In the genomic region with DNA sequence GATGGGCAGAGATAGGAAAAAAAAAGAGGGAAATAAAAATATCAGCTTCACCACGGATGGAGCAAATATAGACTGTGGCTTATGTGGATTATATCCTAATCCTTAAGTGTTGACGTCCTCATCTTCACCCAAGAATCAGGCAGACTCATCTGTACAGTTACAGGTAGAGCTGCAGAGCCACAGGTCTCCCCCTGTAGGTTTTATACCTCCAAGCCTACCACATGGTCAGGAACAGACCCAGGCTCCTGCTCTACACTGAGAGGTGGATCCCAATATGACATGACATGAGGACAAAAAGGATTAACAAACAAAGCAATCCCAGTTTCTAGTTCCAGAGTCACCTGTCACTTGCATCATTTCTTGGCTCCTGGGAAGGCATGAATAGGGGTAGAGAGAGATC, we compare ENCODE assay signal across 21 cellular contexts.
"Had no signal": no experiment of that assay in that cellular context is flagged by ENCODE, and none has a peak within 500 bp of the region (broad histone marks: within the 10 kb centered on the region; RNA-seq: fewer than 3 reads in every experiment).

No MANE protein-coding gene starts in this region.

- H3K9me3 Mint-ChIP-seq: activated CD4-positive, alpha-beta memory T cell treated with anti-CD3 and anti-CD28 coated beads for 36 hours; activated naive CD8-positive, alpha-beta T cell treated with anti-CD3 and anti-CD28 coated beads, Interleukin-2, amount 50 U/mL, for 24 hours; activated T-cell treated with anti-CD3 and anti-CD28 coated beads, Interleukin-2, amount 50 U/mL, for 72 hours; naive B cell; stimulated activated naive B cell treated with anti-CD40 and anti-IgM and Interleukin-4, amounts not matched to agents 10 μg/mL and 1 μg/mL and 100 μg/mL, for 72 hours had no signal

- H3K4me3 Mint-ChIP-seq: activated CD4-positive, alpha-beta memory T cell treated with anti-CD3 and anti-CD28 coated beads for 36 hours; activated naive CD8-positive, alpha-beta T cell treated with anti-CD3 and anti-CD28 coated beads, Interleukin-2, amount 50 U/mL, for 24 hours; activated T-cell treated with anti-CD3 and anti-CD28 coated beads, Interleukin-2, amount 50 U/mL, for 72 hours; immature natural killer cell; stimulated activated naive B cell treated with anti-CD40 and anti-IgM and Interleukin-4, amounts not matched to agents 10 μg/mL and 1 μg/mL and 100 μg/mL, for 72 hours had no signal

- H3K27ac ChIP-seq: lower lobe of right lung, sigmoid colon, vagina had no signal

- H3K27me3 Mint-ChIP-seq: activated CD4-positive, alpha-beta memory T cell treated with anti-CD3 and anti-CD28 coated beads for 36 hours; activated naive CD8-positive, alpha-beta T cell treated with anti-CD3 and anti-CD28 coated beads, Interleukin-2, amount 50 U/mL, for 24 hours; naive B cell; stimulated activated naive B cell treated with anti-CD40 and anti-IgM and Interleukin-4, amounts not matched to agents 10 μg/mL and 1 μg/mL and 100 μg/mL, for 72 hours had no signal

- H3K27me3 ChIP-seq: sigmoid colon, vagina had no signal

- DNase-seq: activated CD4-positive, alpha-beta memory T cell treated with anti-CD3 and anti-CD28 coated beads for 36 hours; activated CD4-positive, alpha-beta T cell treated with anti-CD3 and anti-CD28 coated beads for 48 hours; activated effector memory CD4-positive, alpha-beta T cell treated with anti-CD3 and anti-CD28 coated beads, Interleukin-2, amount 50 U/mL, for 16 hours; activated naive CD4-positive, alpha-beta T cell treated with anti-CD3 and anti-CD28 coated beads, Interleukin-2, amount 50 U/mL, for 16 hours; activated naive CD8-positive, alpha-beta T cell treated with anti-CD3 and anti-CD28 coated beads, Interleukin-2, amount 50 U/mL, for 24 hours; activated T-cell treated with anti-CD3 and anti-CD28 coated beads, Interleukin-2, amount 50 U/mL, for 72 hours; cerebellar nuclear complex; cortex of kidney; foreskin fibroblast; immature natural killer cell; lower lobe of right lung; naive B cell; nucleus accumbens; sigmoid colon; stimulated activated CD4-positive, alpha-beta T cell treated with anti-CD3 and anti-CD28 coated beads, Interleukin-15, amount 100 ng/mL, for 24 hours; stimulated activated naive B cell treated with anti-CD40 and anti-IgM and Interleukin-4, amounts not matched to agents 10 μg/mL and 1 μg/mL and 100 μg/mL, for 72 hours; T1000; trophoblast cell had no signal

- H3K27ac Mint-ChIP-seq: activated CD4-positive, alpha-beta memory T cell treated with anti-CD3 and anti-CD28 coated beads for 36 hours; activated naive CD8-positive, alpha-beta T cell treated with anti-CD3 and anti-CD28 coated beads, Interleukin-2, amount 50 U/mL, for 24 hours; activated T-cell treated with anti-CD3 and anti-CD28 coated beads, Interleukin-2, amount 50 U/mL, for 72 hours; immature natural killer cell; naive B cell; stimulated activated naive B cell treated with anti-CD40 and anti-IgM and Interleukin-4, amounts not matched to agents 10 μg/mL and 1 μg/mL and 100 μg/mL, for 72 hours had no signal

- H3K4me2 ChIP-seq: smooth muscle cell had no signal

- H3K4me1 Mint-ChIP-seq: activated naive CD8-positive, alpha-beta T cell treated with anti-CD3 and anti-CD28 coated beads, Interleukin-2, amount 50 U/mL, for 24 hours; immature natural killer cell; naive B cell; stimulated activated naive B cell treated with anti-CD40 and anti-IgM and Interleukin-4, amounts not matched to agents 10 μg/mL and 1 μg/mL and 100 μg/mL, for 72 hours had no signal

- H3K4me1 ChIP-seq: vagina had no signal

- H3K36me3 ChIP-seq: lower lobe of right lung, sigmoid colon, vagina had no signal

- ATAC-seq: activated naive CD8-positive, alpha-beta T cell treated with anti-CD3 and anti-CD28 coated beads, Interleukin-2, amount 50 U/mL, for 24 hours; activated T-cell treated with anti-CD3 and anti-CD28 coated beads, Interleukin-2, amount 50 U/mL, for 72 hours; left lobe of liver; stimulated activated naive B cell treated with anti-CD40 and anti-IgM and Interleukin-4, amounts not matched to agents 10 μg/mL and 1 μg/mL and 100 μg/mL, for 72 hours had no signal

- H3K4me3 ChIP-seq: lower lobe of right lung, sigmoid colon, smooth muscle cell, vagina had no signal

- H3K36me3 Mint-ChIP-seq: activated CD4-positive, alpha-beta memory T cell treated with anti-CD3 and anti-CD28 coated beads for 36 hours; immature natural killer cell; naive B cell; stimulated activated naive B cell treated with anti-CD40 and anti-IgM and Interleukin-4, amounts not matched to agents 10 μg/mL and 1 μg/mL and 100 μg/mL, for 72 hours had no signal

- H3K9me3 ChIP-seq: lower lobe of right lung, sigmoid colon, vagina had no signal
